In the genomic region with DNA sequence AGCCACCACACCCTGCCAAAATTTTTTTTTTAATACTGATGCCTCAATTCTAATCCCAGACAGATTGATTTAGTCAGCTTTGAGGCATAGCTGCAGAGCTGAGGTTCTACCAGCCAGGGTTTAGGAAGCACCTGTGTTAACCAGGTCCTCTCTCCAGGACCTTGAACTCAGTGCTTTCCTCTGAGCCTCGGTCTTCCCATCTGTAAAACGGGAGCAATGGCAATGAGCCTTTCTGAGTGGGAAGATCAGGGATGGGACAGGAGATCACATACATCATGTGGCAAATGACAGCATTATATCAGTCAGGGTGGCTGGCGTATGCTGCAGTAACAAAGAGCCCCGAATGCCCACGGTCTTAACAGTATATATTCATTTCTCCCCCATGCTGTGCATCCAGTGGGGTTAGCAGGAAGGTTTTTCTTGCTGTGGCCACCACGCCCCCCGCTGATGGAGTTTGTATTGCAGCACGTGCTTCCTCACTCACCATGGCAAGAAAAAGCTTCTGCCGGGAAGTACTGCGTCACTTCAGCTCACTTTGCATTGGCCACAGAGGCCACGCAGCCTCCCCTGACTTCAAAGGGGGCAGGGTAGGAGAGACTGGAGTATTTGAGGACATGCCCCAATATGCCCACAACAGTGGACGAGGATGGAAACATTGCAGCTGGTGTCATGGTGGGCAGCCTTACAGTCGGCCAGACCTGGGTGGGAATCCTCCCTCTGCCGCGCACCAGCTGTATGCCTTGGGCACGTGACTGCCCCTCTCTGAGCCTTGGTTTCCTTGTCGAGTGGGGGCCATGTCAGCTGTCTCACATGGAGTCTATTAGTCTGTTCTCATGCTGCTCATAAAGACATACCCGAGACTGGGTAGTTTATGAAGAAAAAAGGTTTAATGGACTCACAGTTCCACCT, we compare ENCODE assay signal across 23 cellular contexts.
"Had no signal": no experiment of that assay in that cellular context is flagged by ENCODE, and none has a peak within 500 bp of the region (broad histone marks: within the 10 kb centered on the region; RNA-seq: fewer than 3 reads in every experiment).

No MANE protein-coding gene starts in this region.

- H3K4me3 Mint-ChIP-seq: activated CD4-positive, alpha-beta memory T cell treated with anti-CD3 and anti-CD28 coated beads for 36 hours; activated CD4-positive, alpha-beta T cell treated with anti-CD3 and anti-CD28 coated beads, Interleukin-2, amount 10 ng/mL, durations not matched to agents 24 days and 14 days; activated naive CD4-positive, alpha-beta T cell treated with anti-CD3 and anti-CD28 coated beads, Interleukin-2, amount 10 ng/mL, durations not matched to agents 7 days and 5 days; activated T-helper 1 cell treated with anti-CD3 and anti-CD28 coated beads, Interleukin-12 subunit alpha, Interleukin-12 subunit beta, Interleukin-2, Interleukin-4 antibody, amounts not matched to agents 30 ng/mL and 10 ng/mL and 1 ng/mL, durations not matched to agents 14 hours and 24 hours and 36 hours; nephron; stimulated activated naive B cell treated with anti-CD40 and anti-IgM and Interleukin-4, amounts not matched to agents 10 μg/mL and 1 μg/mL and 100 μg/mL, for 72 hours had no signal

- H3K9me3 Mint-ChIP-seq: activated CD4-positive, alpha-beta memory T cell treated with anti-CD3 and anti-CD28 coated beads for 36 hours; activated CD4-positive, alpha-beta T cell treated with anti-CD3 and anti-CD28 coated beads, Interleukin-2, amount 10 ng/mL, durations not matched to agents 24 days and 14 days; activated naive CD4-positive, alpha-beta T cell treated with anti-CD3 and anti-CD28 coated beads, Interleukin-2, amount 10 ng/mL, durations not matched to agents 7 days and 5 days; activated T-helper 1 cell treated with anti-CD3 and anti-CD28 coated beads, Interleukin-12 subunit alpha, Interleukin-12 subunit beta, Interleukin-2, Interleukin-4 antibody, amounts not matched to agents 30 ng/mL and 10 ng/mL and 1 ng/mL, durations not matched to agents 14 hours and 24 hours and 36 hours; nephron had no signal

- H3K27me3 Mint-ChIP-seq: activated CD4-positive, alpha-beta memory T cell treated with anti-CD3 and anti-CD28 coated beads for 36 hours; activated CD4-positive, alpha-beta T cell treated with anti-CD3 and anti-CD28 coated beads, Interleukin-2, amount 10 ng/mL, durations not matched to agents 24 days and 14 days; activated naive CD4-positive, alpha-beta T cell treated with anti-CD3 and anti-CD28 coated beads, Interleukin-2, amount 10 ng/mL, durations not matched to agents 7 days and 5 days; stimulated activated naive B cell treated with anti-CD40 and anti-IgM and Interleukin-4, amounts not matched to agents 10 μg/mL and 1 μg/mL and 100 μg/mL, for 72 hours had no signal

- ATAC-seq: left ventricle myocardium superior; pancreas; psoas muscle; stimulated activated naive B cell treated with anti-CD40 and anti-IgM and Interleukin-4, amounts not matched to agents 10 μg/mL and 1 μg/mL and 100 μg/mL, for 72 hours had no signal

- H3K4me1 Mint-ChIP-seq: activated CD4-positive, alpha-beta T cell treated with anti-CD3 and anti-CD28 coated beads, Interleukin-2, amount 10 ng/mL, durations not matched to agents 24 days and 14 days; activated naive CD4-positive, alpha-beta T cell treated with anti-CD3 and anti-CD28 coated beads, Interleukin-2, amount 10 ng/mL, durations not matched to agents 7 days and 5 days; nephron had no signal

- H3K27ac Mint-ChIP-seq: activated CD4-positive, alpha-beta memory T cell treated with anti-CD3 and anti-CD28 coated beads for 36 hours; activated CD4-positive, alpha-beta T cell treated with anti-CD3 and anti-CD28 coated beads, Interleukin-2, amount 10 ng/mL, durations not matched to agents 24 days and 14 days; activated naive CD4-positive, alpha-beta T cell treated with anti-CD3 and anti-CD28 coated beads, Interleukin-2, amount 10 ng/mL, durations not matched to agents 7 days and 5 days; activated T-helper 1 cell treated with anti-CD3 and anti-CD28 coated beads, Interleukin-12 subunit alpha, Interleukin-12 subunit beta, Interleukin-2, Interleukin-4 antibody, amounts not matched to agents 30 ng/mL and 10 ng/mL and 1 ng/mL, durations not matched to agents 14 hours and 24 hours and 36 hours; nephron; stimulated activated naive B cell treated with anti-CD40 and anti-IgM and Interleukin-4, amounts not matched to agents 10 μg/mL and 1 μg/mL and 100 μg/mL, for 72 hours had no signal

- DNase-seq: activated CD4-positive, alpha-beta memory T cell treated with anti-CD3 and anti-CD28 coated beads for 36 hours; activated CD4-positive, alpha-beta T cell treated with anti-CD3 and anti-CD28 coated beads, Interleukin-2, amount 10 ng/mL, durations not matched to agents 24 days and 14 days; activated CD4-positive, CD25-positive, alpha-beta regulatory T cell treated with anti-CD3 and anti-CD28 coated beads, Interleukin-2, amount 50 U/mL, for 72 hours; activated CD8-positive, alpha-beta memory T cell treated with anti-CD3 and anti-CD28 coated beads, Interleukin-2, amount 50 U/mL, for 4 hours; activated gamma-delta T cell; activated T-cell treated with anti-CD3 and anti-CD28 coated beads, Interleukin-2, amount 50 U/mL, for 1 hour; amniotic stem cell; central memory CD4-positive, alpha-beta T cell; colonic mucosa; effector CD8-positive, alpha-beta T cell; left ventricle myocardium superior; mammary epithelial cell; psoas muscle; stimulated activated CD4-positive, alpha-beta T cell treated with anti-CD3 and anti-CD28 coated beads, Interleukin-15, amount 100 ng/mL, for 24 hours; stimulated activated CD4-positive, alpha-beta T cell treated with anti-CD3 and anti-CD28 coated beads, Interleukin-2, amount 100 ng/mL, for 24 hours; stimulated activated naive B cell treated with anti-CD40 and anti-IgM and Interleukin-4, amounts not matched to agents 10 μg/mL and 1 μg/mL and 100 μg/mL, for 72 hours; stomach; thyroid gland; upper lobe of left lung had no signal
